ENCODE assay signal across 8 cellular contexts in genomic region chr9:125241863-125242739, GRCh38. TPM values are rescaled to one million over a fixed set of nuclear protein-coding genes. Genes with fewer than 3 reads are reported as not detected.
A peak's percentile ranks its signal among the peaks of the same experiment; 100 is the strongest.
DNase-seq lines count a peak whose midpoint lies in the region; ATAC-seq and TF ChIP-seq lines count a peak whose summit lies in the region.

No MANE protein-coding gene starts in this region.

- H3K4me1 Mint-ChIP-seq in activated CD8-positive, alpha-beta T cell treated with anti-CD3 and anti-CD28 coated beads for 36 hours (ENCODE audit: low read depth), result peaks cover 36% of the 10 kb centered on the region

- H3K27me3 ChIP-seq in ovary, result no peaks in the 10 kb centered on the region

- POLR2A ChIA-PET in activated CD8-positive, alpha-beta T cell treated with anti-CD3 and anti-CD28 coated beads for 36 hours (lab: Charles Lee), result interaction anchor here (0.6 to 10.5 kb wide), 28 partner anchors 10 to 390 kb away, joined by 3 to 151 read pairs (median 5); partner anchors contain the start of genes ARPC5L and GAPVD1

- intact Hi-C loops in activated CD8-positive, alpha-beta T cell treated with anti-CD3 and anti-CD28 coated beads for 36 hours (cut with micrococcal nuclease), result loop anchor here (10.0 kb wide), 1 partner anchor 133 kb away; no protein-coding TSS in a partner anchor
- intact Hi-C loops in ovary (cut with DNase I), result loop anchor here in 1 of 4 donors (2.0 to 5.0 kb wide), 2 partner anchors 53 to 1085 kb away; partner anchors contain the start of genes MVB12B and PPP6C

- no peaks in the 10 kb centered on the region for H3K9me3 Mint-ChIP-seq in activated CD8-positive, alpha-beta T cell treated with anti-CD3 and anti-CD28 coated beads for 36 hours

- peaks cover 49% of the 10 kb centered on the region for H3K36me3 Mint-ChIP-seq in activated CD8-positive, alpha-beta T cell treated with anti-CD3 and anti-CD28 coated beads for 36 hours (ENCODE audit: low read depth)

- CTCF ChIA-PET in activated CD8-positive, alpha-beta T cell treated with anti-CD3 and anti-CD28 coated beads for 36 hours (lab: Charles Lee), result interaction anchor here (1.2 to 1.3 kb wide), 3 partner anchors 19 to 52 kb away, joined by 3 to 7 read pairs (median 3); partner anchors contain the start of gene GAPVD1

- TF ChIP-seq POLR2A in ovary (IDR thresholded peaks at IDR 0.05), result no peak

- DNase-seq in AG08396 (ENCODE audit: low spot score), result peak; percentile 15
- no peak for DNase-seq in activated CD8-positive, alpha-beta T cell treated with anti-CD3 and anti-CD28 coated beads for 36 hours
- DNase-seq in foreskin fibroblast, result peak in 1 of 2 donors; percentile 54
- no peak for DNase-seq in ovary
- DNase-seq in foreskin melanocyte, result no peak
- DNase-seq in T1000 (lab: John Stamatoyannopoulos, UW), result no peak

- H3K4me3 Mint-ChIP-seq in activated CD8-positive, alpha-beta T cell treated with anti-CD3 and anti-CD28 coated beads for 36 hours, result peak overlapping the region; percentile 100

- H3K9me3 ChIP-seq in ovary, result no peaks in the 10 kb centered on the region

- WGBS in ovary, 3 donors, result 23 to 26% (median 24%) methylated on average over 27 of the region's 27 CpGs

- peak overlapping the region; percentile 74 to 81 for H3K27ac ChIP-seq in ovary

- H3K27ac Mint-ChIP-seq in activated CD8-positive, alpha-beta T cell treated with anti-CD3 and anti-CD28 coated beads for 36 hours, result peak overlapping the region; percentile 100

- no peaks in the 10 kb centered on the region for H3K36me3 ChIP-seq in ovary

- H3K4me3 ChIP-seq in foreskin fibroblast (ENCODE audit: low read depth in 1 of 2, low read length in 2 of 2), result peak overlapping the region; percentile 67 to 90
- peak overlapping the region; percentile 92 for H3K4me3 ChIP-seq in ovary

- peaks cover 11% of the 10 kb centered on the region for H3K4me1 ChIP-seq in ovary (ENCODE audit: insufficient read depth)

- TF ChIP-seq CTCF in activated CD8-positive, alpha-beta T cell treated with anti-CD3 and anti-CD28 coated beads for 36 hours (IDR thresholded peaks at IDR 0.05), result no peak
- TF ChIP-seq CTCF in foreskin fibroblast (IDR thresholded peaks at IDR 0.05; ENCODE audit: low read depth, low read length), result no peak
- no peak for TF ChIP-seq CTCF in ovary (IDR thresholded peaks at IDR 0.05)

- ATAC-seq in GM18867 (IDR thresholded peaks at IDR 0.05; ENCODE audit: unreplicated experiment), result peak; percentile 17
- ATAC-seq in HG03432 (IDR thresholded peaks at IDR 0.05; ENCODE audit: unreplicated experiment), result peak; percentile 5
- ATAC-seq in activated CD8-positive, alpha-beta T cell treated with anti-CD3 and anti-CD28 coated beads for 36 hours, result peak; percentile 12

- H3K27me3 Mint-ChIP-seq in activated CD8-positive, alpha-beta T cell treated with anti-CD3 and anti-CD28 coated beads for 36 hours, result no peaks in the 10 kb centered on the region

- TF ChIP-seq EP300 in ovary (IDR thresholded peaks at IDR 0.05), result no peak

RNA-seq across cellular contexts. Expression of gene HSPA5, which starts 1.0 kb away (rescaled TPM):
- total RNA-seq in activated CD8-positive, alpha-beta T cell treated with anti-CD3 and anti-CD28 coated beads for 36 hours, result 100 to 1,000 TPM; 161 to 163 TPM
- total RNA-seq in ovary, result 100 to 1,000 TPM in 6 of 7 donors, 10 to 100 TPM in 1; 67.1 to 250 (median 147) TPM
- 100 to 1,000 TPM; 111 to 309 TPM for polyA plus RNA-seq in ovary

RNA-seq across cellular contexts. Expression of gene GAPVD1, which starts 19.5 kb away (rescaled TPM):
- total RNA-seq in activated CD8-positive, alpha-beta T cell treated with anti-CD3 and anti-CD28 coated beads for 36 hours, result 10 to 100 TPM; 49.7 to 49.8 TPM
- 10 to 100 TPM; 36.5 to 53.7 (median 43.9) TPM for total RNA-seq in ovary
- polyA plus RNA-seq in ovary, result 10 to 100 TPM in 1 of 2 donors, 1 to 10 TPM in 1; 9.4 to 23.4 TPM

RNA-seq across cellular contexts. Expression of gene RABEPK, which starts 41.8 kb away (rescaled TPM):
- 10 to 100 TPM; 30.0 to 30.4 TPM for total RNA-seq in activated CD8-positive, alpha-beta T cell treated with anti-CD3 and anti-CD28 coated beads for 36 hours
- total RNA-seq in ovary, result 10 to 100 TPM in 4 of 7 donors, 1 to 10 TPM in 3; 7.7 to 24.4 (median 13.8) TPM
- polyA plus RNA-seq in ovary, result 10 to 100 TPM; 15.0 to 21.3 TPM

RNA-seq across cellular contexts. Expression of gene PPP6C, which starts 52.5 kb away (rescaled TPM):
- total RNA-seq in activated CD8-positive, alpha-beta T cell treated with anti-CD3 and anti-CD28 coated beads for 36 hours, result 10 to 100 TPM; 43.1 to 44.8 TPM
- 10 to 100 TPM; 26.8 to 39.8 (median 34.6) TPM for total RNA-seq in ovary
- 10 to 100 TPM; 18.2 to 46.6 TPM for polyA plus RNA-seq in ovary
